Comparison of ENCODE assay signal across 1 cellular context in genomic region chr22:39988386-39989114, GRCh38.
TF ChIP-seq lines count a peak whose summit lies in the region.

No MANE protein-coding gene starts in this region.

TF ChIP-seq in K562, 482 proteins besides CTCF, POLR2A, EP300 and RAD21 (continued from another document):
- TF ChIP-seq, protein P1, sequence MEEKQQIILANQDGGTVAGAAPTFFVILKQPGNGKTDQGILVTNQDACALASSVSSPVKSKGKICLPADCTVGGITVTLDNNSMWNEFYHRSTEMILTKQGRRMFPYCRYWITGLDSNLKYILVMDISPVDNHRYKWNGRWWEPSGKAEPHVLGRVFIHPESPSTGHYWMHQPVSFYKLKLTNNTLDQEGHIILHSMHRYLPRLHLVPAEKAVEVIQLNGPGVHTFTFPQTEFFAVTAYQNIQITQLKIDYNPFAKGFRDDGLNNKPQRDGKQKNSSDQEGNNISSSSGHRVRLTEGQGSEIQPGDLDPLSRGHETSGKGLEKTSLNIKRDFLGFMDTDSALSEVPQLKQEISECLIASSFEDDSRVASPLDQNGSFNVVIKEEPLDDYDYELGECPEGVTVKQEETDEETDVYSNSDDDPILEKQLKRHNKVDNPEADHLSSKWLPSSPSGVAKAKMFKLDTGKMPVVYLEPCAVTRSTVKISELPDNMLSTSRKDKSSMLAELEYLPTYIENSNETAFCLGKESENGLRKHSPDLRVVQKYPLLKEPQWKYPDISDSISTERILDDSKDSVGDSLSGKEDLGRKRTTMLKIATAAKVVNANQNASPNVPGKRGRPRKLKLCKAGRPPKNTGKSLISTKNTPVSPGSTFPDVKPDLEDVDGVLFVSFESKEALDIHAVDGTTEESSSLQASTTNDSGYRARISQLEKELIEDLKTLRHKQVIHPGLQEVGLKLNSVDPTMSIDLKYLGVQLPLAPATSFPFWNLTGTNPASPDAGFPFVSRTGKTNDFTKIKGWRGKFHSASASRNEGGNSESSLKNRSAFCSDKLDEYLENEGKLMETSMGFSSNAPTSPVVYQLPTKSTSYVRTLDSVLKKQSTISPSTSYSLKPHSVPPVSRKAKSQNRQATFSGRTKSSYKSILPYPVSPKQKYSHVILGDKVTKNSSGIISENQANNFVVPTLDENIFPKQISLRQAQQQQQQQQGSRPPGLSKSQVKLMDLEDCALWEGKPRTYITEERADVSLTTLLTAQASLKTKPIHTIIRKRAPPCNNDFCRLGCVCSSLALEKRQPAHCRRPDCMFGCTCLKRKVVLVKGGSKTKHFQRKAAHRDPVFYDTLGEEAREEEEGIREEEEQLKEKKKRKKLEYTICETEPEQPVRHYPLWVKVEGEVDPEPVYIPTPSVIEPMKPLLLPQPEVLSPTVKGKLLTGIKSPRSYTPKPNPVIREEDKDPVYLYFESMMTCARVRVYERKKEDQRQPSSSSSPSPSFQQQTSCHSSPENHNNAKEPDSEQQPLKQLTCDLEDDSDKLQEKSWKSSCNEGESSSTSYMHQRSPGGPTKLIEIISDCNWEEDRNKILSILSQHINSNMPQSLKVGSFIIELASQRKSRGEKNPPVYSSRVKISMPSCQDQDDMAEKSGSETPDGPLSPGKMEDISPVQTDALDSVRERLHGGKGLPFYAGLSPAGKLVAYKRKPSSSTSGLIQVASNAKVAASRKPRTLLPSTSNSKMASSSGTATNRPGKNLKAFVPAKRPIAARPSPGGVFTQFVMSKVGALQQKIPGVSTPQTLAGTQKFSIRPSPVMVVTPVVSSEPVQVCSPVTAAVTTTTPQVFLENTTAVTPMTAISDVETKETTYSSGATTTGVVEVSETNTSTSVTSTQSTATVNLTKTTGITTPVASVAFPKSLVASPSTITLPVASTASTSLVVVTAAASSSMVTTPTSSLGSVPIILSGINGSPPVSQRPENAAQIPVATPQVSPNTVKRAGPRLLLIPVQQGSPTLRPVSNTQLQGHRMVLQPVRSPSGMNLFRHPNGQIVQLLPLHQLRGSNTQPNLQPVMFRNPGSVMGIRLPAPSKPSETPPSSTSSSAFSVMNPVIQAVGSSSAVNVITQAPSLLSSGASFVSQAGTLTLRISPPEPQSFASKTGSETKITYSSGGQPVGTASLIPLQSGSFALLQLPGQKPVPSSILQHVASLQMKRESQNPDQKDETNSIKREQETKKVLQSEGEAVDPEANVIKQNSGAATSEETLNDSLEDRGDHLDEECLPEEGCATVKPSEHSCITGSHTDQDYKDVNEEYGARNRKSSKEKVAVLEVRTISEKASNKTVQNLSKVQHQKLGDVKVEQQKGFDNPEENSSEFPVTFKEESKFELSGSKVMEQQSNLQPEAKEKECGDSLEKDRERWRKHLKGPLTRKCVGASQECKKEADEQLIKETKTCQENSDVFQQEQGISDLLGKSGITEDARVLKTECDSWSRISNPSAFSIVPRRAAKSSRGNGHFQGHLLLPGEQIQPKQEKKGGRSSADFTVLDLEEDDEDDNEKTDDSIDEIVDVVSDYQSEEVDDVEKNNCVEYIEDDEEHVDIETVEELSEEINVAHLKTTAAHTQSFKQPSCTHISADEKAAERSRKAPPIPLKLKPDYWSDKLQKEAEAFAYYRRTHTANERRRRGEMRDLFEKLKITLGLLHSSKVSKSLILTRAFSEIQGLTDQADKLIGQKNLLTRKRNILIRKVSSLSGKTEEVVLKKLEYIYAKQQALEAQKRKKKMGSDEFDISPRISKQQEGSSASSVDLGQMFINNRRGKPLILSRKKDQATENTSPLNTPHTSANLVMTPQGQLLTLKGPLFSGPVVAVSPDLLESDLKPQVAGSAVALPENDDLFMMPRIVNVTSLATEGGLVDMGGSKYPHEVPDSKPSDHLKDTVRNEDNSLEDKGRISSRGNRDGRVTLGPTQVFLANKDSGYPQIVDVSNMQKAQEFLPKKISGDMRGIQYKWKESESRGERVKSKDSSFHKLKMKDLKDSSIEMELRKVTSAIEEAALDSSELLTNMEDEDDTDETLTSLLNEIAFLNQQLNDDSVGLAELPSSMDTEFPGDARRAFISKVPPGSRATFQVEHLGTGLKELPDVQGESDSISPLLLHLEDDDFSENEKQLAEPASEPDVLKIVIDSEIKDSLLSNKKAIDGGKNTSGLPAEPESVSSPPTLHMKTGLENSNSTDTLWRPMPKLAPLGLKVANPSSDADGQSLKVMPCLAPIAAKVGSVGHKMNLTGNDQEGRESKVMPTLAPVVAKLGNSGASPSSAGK (IDR thresholded peaks at IDR 0.05) = peak; percentile 79
- TF ChIP-seq NCOA1 (IDR thresholded peaks at IDR 0.05; ENCODE audit: low read depth) (peak; percentile 31; the same call in 1 of the 2 replicates), JUN (IDR thresholded peaks at IDR 0.05; ENCODE audit: borderline replicate concordance, low read depth, low read length) (0 out of 2 replicates have a peak, but pooled peaks have one; percentile 37), JUN (CRISPR knock-in tag; IDR thresholded peaks at IDR 0.05; ENCODE audit: borderline replicate concordance) (no peak), L3MBTL2 (IDR thresholded peaks at IDR 0.05) (peak; percentile 72; the same call in 1 of the 2 replicates), EP400 (IDR thresholded peaks at IDR 0.05) (peak; percentile 76), ATF4 (CRISPR knock-in tag; IDR thresholded peaks at IDR 0.05) (peak; percentile 77), MAX (CRISPR knock-in tag; IDR thresholded peaks at IDR 0.05) (peak; percentile 35; the same call in 1 of the 2 replicates), MEIS2 (IDR thresholded peaks at IDR 0.05; ENCODE audit: partially characterized antibody) (peak; percentile 60), SIX5 (IDR thresholded peaks at IDR 0.05; ENCODE audit: borderline replicate concordance in 1 of 2, insufficient read depth in 1 of 2, low read depth in 1 of 2, low read length in 2 of 2) (no peak), GABPA (tag; conservative IDR thresholded peaks at IDR 0.05; ENCODE audit: low read depth) (0 out of 2 replicates have a peak, but pooled peaks have one; percentile 6), ATF1 (CRISPR knock-in tag; IDR thresholded peaks at IDR 0.05) (no peak), ATF1 (tag; IDR thresholded peaks at IDR 0.05) (peak; percentile 87)
- TF ChIP-seq, protein P2, sequence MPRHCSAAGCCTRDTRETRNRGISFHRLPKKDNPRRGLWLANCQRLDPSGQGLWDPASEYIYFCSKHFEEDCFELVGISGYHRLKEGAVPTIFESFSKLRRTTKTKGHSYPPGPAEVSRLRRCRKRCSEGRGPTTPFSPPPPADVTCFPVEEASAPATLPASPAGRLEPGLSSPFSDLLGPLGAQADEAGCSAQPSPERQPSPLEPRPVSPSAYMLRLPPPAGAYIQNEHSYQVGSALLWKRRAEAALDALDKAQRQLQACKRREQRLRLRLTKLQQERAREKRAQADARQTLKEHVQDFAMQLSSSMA (CRISPR knock-in tag; IDR thresholded peaks at IDR 0.05) = no peak
TF ChIP-seq in K562: peak in this region for 42.
